ENCODE assay signal across 29 cellular contexts in the genomic region with DNA sequence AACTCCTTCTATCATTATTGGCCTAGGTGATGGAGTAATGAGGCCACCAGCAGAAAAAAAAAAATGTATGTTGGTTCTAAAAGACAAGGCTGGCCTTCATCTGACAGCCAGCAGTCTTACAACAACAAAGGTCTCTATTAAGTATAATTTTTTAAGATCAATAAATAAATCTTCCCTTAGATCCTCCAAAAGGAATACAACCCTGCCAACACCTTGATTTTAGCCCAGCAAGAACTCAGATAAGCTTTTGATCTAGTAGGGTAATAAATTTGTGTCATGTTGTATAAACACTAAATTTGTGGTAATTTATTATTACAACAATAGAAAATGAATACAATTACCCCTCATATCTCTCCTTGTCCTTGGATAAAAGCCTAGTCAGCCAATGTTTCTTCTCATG.
"Had no signal": no experiment of that assay in that cellular context is flagged by ENCODE, and none has a peak within 500 bp of the region (broad histone marks: within the 10 kb centered on the region; RNA-seq: fewer than 3 reads in every experiment).

No MANE protein-coding gene starts in this region.

- H3K9ac ChIP-seq: neural progenitor cell, parathyroid adenoma had no signal

- H3K36me3 Mint-ChIP-seq: natural killer cell; neural progenitor cell; stimulated activated memory B cell treated with anti-CD40 and anti-IgM and Interleukin-4, amounts not matched to agents 10 μg/mL and 1 μg/mL and 100 μg/mL, for 72 hours had no signal

- H3K27me3 ChIP-seq: neural progenitor cell, ovary, right lobe of liver, sigmoid colon, thyroid gland, tibial nerve, upper lobe of left lung, vagina had no signal

- H3K4me2 ChIP-seq: neural progenitor cell had no signal

- H2AFZ ChIP-seq: neural progenitor cell, parathyroid adenoma had no signal

- H3K4me3 Mint-ChIP-seq: natural killer cell; nephron; neural progenitor cell; stimulated activated memory B cell treated with anti-CD40 and anti-IgM and Interleukin-4, amounts not matched to agents 10 μg/mL and 1 μg/mL and 100 μg/mL, for 72 hours; stimulated activated naive CD8-positive, alpha-beta T cell treated with anti-CD3 and anti-CD28 coated beads, Interleukin-15, amount 100 ng/mL, for 72 hours had no signal

- ATAC-seq: natural killer cell; psoas muscle; right cardiac atrium; right lobe of liver; stimulated activated memory B cell treated with anti-CD40 and anti-IgM and Interleukin-4, amounts not matched to agents 10 μg/mL and 1 μg/mL and 100 μg/mL, for 72 hours; stimulated activated naive CD8-positive, alpha-beta T cell treated with anti-CD3 and anti-CD28 coated beads, Interleukin-15, amount 100 ng/mL, for 72 hours; stimulated activated naive CD8-positive, alpha-beta T cell treated with anti-CD3 and anti-CD28 coated beads, Interleukin-15, Interleukin-2, amounts not matched to agents 100 U/mL and 50 U/mL, for 24 hours had no signal

- DNase-seq: natural killer cell; occipital lobe; ovary; posterior cingulate gyrus; psoas muscle; right cardiac atrium; right lobe of liver; sigmoid colon; small intestine; stimulated activated CD4-positive, alpha-beta T cell treated with anti-CD3 and anti-CD28 coated beads, Interleukin-15, amount 100 ng/mL, for 24 hours; stimulated activated CD4-positive, alpha-beta T cell treated with anti-CD3 and anti-CD28 coated beads, Interleukin-2, amount 100 ng/mL, for 24 hours; stimulated activated CD4-positive, alpha-beta T cell treated with anti-CD3 and anti-CD28 coated beads, Interleukin-2, amount 100 ng/mL, for 48 hours; stimulated activated CD4-positive, alpha-beta T cell treated with anti-CD3 and anti-CD28 coated beads, Interleukin-4, amount 100 ng/mL, for 24 hours; stimulated activated CD8-positive, alpha-beta memory T cell treated with anti-CD3 and anti-CD28 coated beads, Interleukin-4, amount 100 ng/mL, for 48 hours; stimulated activated naive CD4-positive, alpha-beta T cell; stimulated activated naive CD8-positive, alpha-beta T cell treated with anti-CD3 and anti-CD28 coated beads, Interleukin-15, amount 100 ng/mL, for 72 hours; stimulated activated naive CD8-positive, alpha-beta T cell treated with anti-CD3 and anti-CD28 coated beads, Interleukin-15, Interleukin-2, amounts not matched to agents 100 U/mL and 50 U/mL, for 24 hours; thyroid gland; trophoblast cell; upper lobe of left lung had no signal

- H3K27ac Mint-ChIP-seq: natural killer cell; nephron; neural progenitor cell; progenitor cell of endocrine pancreas; stimulated activated memory B cell treated with anti-CD40 and anti-IgM and Interleukin-4, amounts not matched to agents 10 μg/mL and 1 μg/mL and 100 μg/mL, for 72 hours; stimulated activated naive CD8-positive, alpha-beta T cell treated with anti-CD3 and anti-CD28 coated beads, Interleukin-15, amount 100 ng/mL, for 72 hours had no signal

- H3K79me2 ChIP-seq: parathyroid adenoma had no signal

- H3K4me1 ChIP-seq: neural progenitor cell, parathyroid adenoma, psoas muscle, right lobe of liver, thyroid gland, tibial nerve, upper lobe of left lung, vagina had no signal

- H3K4me1 Mint-ChIP-seq: natural killer cell; neural progenitor cell; stimulated activated memory B cell treated with anti-CD40 and anti-IgM and Interleukin-4, amounts not matched to agents 10 μg/mL and 1 μg/mL and 100 μg/mL, for 72 hours; stimulated activated naive CD8-positive, alpha-beta T cell treated with anti-CD3 and anti-CD28 coated beads, Interleukin-15, amount 100 ng/mL, for 72 hours had no signal

- H3K9me3 ChIP-seq: ovary, psoas muscle, right lobe of liver, sigmoid colon, thoracic aorta, thyroid gland, tibial nerve, upper lobe of left lung, vagina had no signal

- H3K36me3 ChIP-seq: neural progenitor cell, ovary, right lobe of liver, sigmoid colon, thoracic aorta, thyroid gland, tibial nerve, upper lobe of left lung, vagina had no signal

- H3K27ac ChIP-seq: neural progenitor cell, ovary, parathyroid adenoma, psoas muscle, right lobe of liver, sigmoid colon, thoracic aorta, thyroid gland, tibial nerve, upper lobe of left lung, vagina had no signal

- FAIRE-seq: small intestine, urothelium cell line had no signal

- H3K27me3 Mint-ChIP-seq: progenitor cell of endocrine pancreas; stimulated activated memory B cell treated with anti-CD40 and anti-IgM and Interleukin-4, amounts not matched to agents 10 μg/mL and 1 μg/mL and 100 μg/mL, for 72 hours; stimulated activated naive CD8-positive, alpha-beta T cell treated with anti-CD3 and anti-CD28 coated beads, Interleukin-15, amount 100 ng/mL, for 72 hours had no signal

- H3K9me3 Mint-ChIP-seq: nephron; neural progenitor cell; stimulated activated memory B cell treated with anti-CD40 and anti-IgM and Interleukin-4, amounts not matched to agents 10 μg/mL and 1 μg/mL and 100 μg/mL, for 72 hours had no signal

- H3K4me3 ChIP-seq: neural progenitor cell, ovary, psoas muscle, right lobe of liver, sigmoid colon, thoracic aorta, thyroid gland, tibial nerve, upper lobe of left lung, vagina had no signal
